8 cellular contexts compared by ENCODE assay signal in genomic region chr7:121395494-121395960, GRCh38. TPM values are rescaled to one million over a fixed set of nuclear protein-coding genes. Genes with fewer than 3 reads are reported as not detected.
DNase-seq lines count a peak whose midpoint lies in the region; ATAC-seq and TF ChIP-seq lines count a peak whose summit lies in the region.

No MANE protein-coding gene starts in this region.

- peak overlapping the region; percentile 87 for H3K27ac ChIP-seq in SJSA1

- DNase-seq in CD14-positive monocyte (ENCODE audit: low spot score) = no peak
- peak; percentile 56 to 57 for DNase-seq in SJSA1 (ENCODE audit: low read depth in 1 of 2, low spot score in 2 of 2)
- DNase-seq in astrocyte of the cerebellum (ENCODE audit: low read depth) = peak; percentile 9
- DNase-seq in inferior parietal cortex (ENCODE audit: extremely low spot score) = peak; percentile 45
- peak; percentile 55 to 56 for DNase-seq in stimulated activated CD4-positive, alpha-beta T cell treated with anti-CD3 and anti-CD28 coated beads, Interleukin-2, amount 100 ng/mL, for 24 hours
- DNase-seq in NOMO-1 treated with DMSO at 0.1 percent for 48 hours (lab: John Stamatoyannopoulos, UW; ENCODE audit: unreplicated experiment) = no peak

- TF ChIP-seq CTCF in CD14-positive monocyte (IDR thresholded peaks at IDR 0.05) (no peak), astrocyte of the cerebellum (IDR thresholded peaks at IDR 0.05; ENCODE audit: low read depth, low read length, missing control alignments) (no peak)

- peaks cover 0 to 1% (median 1%) of the 10 kb centered on the region in 3 donors for H3K27me3 Mint-ChIP-seq in CD14-positive monocyte (ENCODE audit: low read depth in 3 of 3)

- no peaks in the 10 kb centered on the region for H3K9me3 ChIP-seq in SJSA1 (replicated peaks)

- no peaks in the 10 kb centered on the region for H3K27me3 ChIP-seq in SJSA1 (replicated peaks)

- peaks cover 4 to 6% of the 10 kb centered on the region in 2 donors for H3K36me3 Mint-ChIP-seq in CD14-positive monocyte

- H3K4me1 Mint-ChIP-seq in CD14-positive monocyte = peaks cover 14% of the 10 kb centered on the region

- H3K9me3 Mint-ChIP-seq in CD14-positive monocyte = peaks cover 0 to 6% (median 4%) of the 10 kb centered on the region in 7 donors

- peaks cover 24% of the 10 kb centered on the region for H3K36me3 ChIP-seq in SJSA1

- peak overlapping the region; percentile 71 to 91 for H3K4me3 Mint-ChIP-seq in CD14-positive monocyte

- intact Hi-C loops in CD14-positive monocyte (cut with micrococcal nuclease) = no loop called here

- ATAC-seq in GM19035 (IDR thresholded peaks at IDR 0.05; ENCODE audit: unreplicated experiment) (peak; percentile 40), HG03342 (IDR thresholded peaks at IDR 0.05; ENCODE audit: unreplicated experiment) (peak; percentile 31)

- H3K27ac Mint-ChIP-seq in CD14-positive monocyte = peak overlapping the region in 3 of 7 donors; percentile 29 to 80 (median 54)

- peaks cover 14% of the 10 kb centered on the region for H3K4me1 ChIP-seq in SJSA1 (replicated peaks)

- H3K4me3 ChIP-seq in SJSA1 = peak overlapping the region; percentile 93
- peak overlapping the region; percentile 61 for H3K4me3 ChIP-seq in astrocyte of the cerebellum (ENCODE audit: low read depth, low read length)

- in situ Hi-C loops in astrocyte of the cerebellum (cut with HindIII; ENCODE audit: low sequenced_read_pairs) = no loop called here

RNA-seq across cellular contexts. Expression of gene FAM3C, which starts 0.6 kb away (rescaled TPM):
- 10 to 100 TPM in 1 of 2 donors, 1 to 10 TPM in 1; 7.3 to 13.0 TPM for polyA plus RNA-seq in CD14-positive monocyte
- 72.1 and 83.4 TPM in 2 replicates for total RNA-seq in SJSA1 (2014; rRNA removed; shearing (Covaris generic))

Comparison
In these comparisons a context has a peak if more than half of its experiments do, and no peak if none do; other contexts are left out.
1. DNase-seq: peak in SJSA1 (2 of 2), astrocyte of the cerebellum (single experiment), inferior parietal cortex (single experiment) and stimulated activated CD4-positive, alpha-beta T cell treated with anti-CD3 and anti-CD28 coated beads, Interleukin-2, amount 100 ng/mL, for 24 hours (2 of 2); none in CD14-positive monocyte (single experiment) and NOMO-1 treated with DMSO at 0.1 percent for 48 hours (single experiment).